ENCODE assay signal across 25 cellular contexts in genomic region chr3:140510303-140510861, GRCh38.
A peak's percentile ranks its signal among the peaks of the same experiment; 100 is the strongest.
DNase-seq lines count a peak whose midpoint lies in the region; ATAC-seq, FAIRE-seq and TF ChIP-seq lines count a peak whose summit lies in the region.
"Had no signal": no experiment of that assay in that cellular context is flagged by ENCODE, and none has a peak within 500 bp of the region (broad histone marks: within the 10 kb centered on the region; RNA-seq: fewer than 3 reads in every experiment).

No MANE protein-coding gene starts in this region.

- no peak overlapping the region for H2AK5ac ChIP-seq in H1 (ENCODE audit: low read depth, low read length)

- no peak overlapping the region for H2AFZ ChIP-seq in H1 (ENCODE audit: low read length)
- H2AFZ ChIP-seq: PC-9 had no signal

- no peak overlapping the region for H2BK12ac ChIP-seq in H1 (ENCODE audit: low read depth, low read length)

- no peak overlapping the region for H3K23ac ChIP-seq in H1 (ENCODE audit: insufficient read length)

- no peaks in the 10 kb centered on the region for H3K79me1 ChIP-seq in H1 (ENCODE audit: low read depth, low read length)

- H2BK15ac ChIP-seq in H1 (ENCODE audit: low read length): no peak overlapping the region

- no peak for TF ChIP-seq POLR2A in H1 (IDR thresholded peaks at IDR 0.05; ENCODE audit: control extremely low read depth in 1 of 2, low read depth in 2 of 2, low read length in 2 of 2)
- no peak for TF ChIP-seq POLR2A in breast epithelium (IDR thresholded peaks at IDR 0.05)

- POLR2A ChIA-PET in H1 (lab: Charles Lee; ENCODE audit: partially characterized antibody): no interaction called here

- WGBS in H1 (ENCODE audit: extremely low coverage in 1 of 2, insufficient coverage in 1 of 2, insufficient read length in 1 of 2, insufficient replicate concordance in 2 of 2, low coverage in 1 of 2, low lambda C conversion rate in 2 of 2, missing lambda C conversion rate in 1 of 2), 2 experiments: 13% methylated on average over 6 of the region's 6 CpGs; no CpG with 5 or more reads in 1 of the 2 experiments

- H3K27ac ChIP-seq in HUES6 (ENCODE audit: low read depth, low read length) (no peak overlapping the region), H1 (ENCODE audit: low read depth, low read length) (no peak overlapping the region), coronary artery (no peak overlapping the region), breast epithelium (no peak overlapping the region)
- H3K27ac ChIP-seq: PC-9, SJCRH30 had no signal

- no peak for TF ChIP-seq RAD21 in H1 (IDR thresholded peaks at IDR 0.05 in 1 of 2, conservative IDR thresholded peaks at IDR 0.05 in 1 of 2; ENCODE audit: low read depth in 2 of 2, low read length in 2 of 2)

- no peak overlapping the region for H3K9ac ChIP-seq in HUES6 (ENCODE audit: low read length)
- no peak overlapping the region for H3K9ac ChIP-seq in H1 (replicated peaks in 1 of 4; ENCODE audit: extremely low read depth in 1 of 4, low read depth in 3 of 4, low read length in 3 of 4)

- no peak overlapping the region for H3K14ac ChIP-seq in H1 (ENCODE audit: insufficient read length)

- H3K56ac ChIP-seq in H1 (replicated peaks; ENCODE audit: insufficient read length, low read depth, low read length): no peak overlapping the region

- H3K36me3 ChIP-seq in HUES6 (ENCODE audit: control insufficient read depth, insufficient read depth, low read length): no peaks in the 10 kb centered on the region
- H3K36me3 ChIP-seq in H1 (ENCODE audit: control insufficient read depth in 2 of 4, insufficient read depth in 4 of 4, low read length in 3 of 4): no peaks in the 10 kb centered on the region
- H3K36me3 ChIP-seq in breast epithelium: no peaks in the 10 kb centered on the region
- H3K36me3 ChIP-seq: SJCRH30 had no signal

- H3K18ac ChIP-seq in H1 (ENCODE audit: extremely low read depth, low read length): no peak overlapping the region; the same call in 1 of the 2 replicates

- H3K79me2 ChIP-seq in H1 (ENCODE audit: control insufficient read depth in 1 of 2, insufficient read depth in 2 of 2, low read length in 2 of 2): no peaks in the 10 kb centered on the region

- H3K23me2 ChIP-seq in H1 (ENCODE audit: low read depth, low read length): no peaks in the 10 kb centered on the region

- H3K4me1 ChIP-seq in HUES6 (ENCODE audit: control insufficient read depth, insufficient read depth, low read length) (peaks cover 35% of the 10 kb centered on the region), H1 (replicated peaks in 1 of 4; ENCODE audit: control insufficient read depth in 3 of 4, insufficient read depth in 4 of 4, low read length in 3 of 4) (peaks cover 6 to 29% (median 18%) of the 10 kb centered on the region in 4 experiments; a peak in 6 of 7 replicates), breast epithelium (no peaks in the 10 kb centered on the region)
- H3K4me1 ChIP-seq: Caco-2, SJCRH30 had no signal

- no peak overlapping the region for H3K4ac ChIP-seq in H1 (replicated peaks; ENCODE audit: insufficient read length, low read depth, low read length)

- no peak overlapping the region for H4K5ac ChIP-seq in H1 (ENCODE audit: insufficient read length, low read depth, low read length)

- no peak for TF ChIP-seq EP300 in H1 (IDR thresholded peaks at IDR 0.05; ENCODE audit: borderline replicate concordance in 1 of 2, low read depth in 2 of 2, low read length in 2 of 2)

- H2BK120ac ChIP-seq in H1 (replicated peaks; ENCODE audit: low read depth, low read length): no peak overlapping the region

- no peak for DNase-seq in H1 (ENCODE audit: low read depth in 1 of 2, low spot score in 2 of 2)
- peak; percentile 46 for DNase-seq in iPS-NIHi7 (ENCODE audit: extremely low spot score)
- no peak for DNase-seq in coronary artery (ENCODE audit: low spot score)
- DNase-seq in breast epithelium (ENCODE audit: low spot score in 2 of 2): no peak
- DNase-seq: C1 segment of cervical spinal cord; Caco-2; CD4-positive, alpha-beta memory T cell; GDM1; H7; KBM-7; MV-4-11; NCI-H1105; NCI-H1436 treated with DMSO at 0.1 percent for 48 hours; NCI-H187 treated with DMSO at 0.1 percent for 48 hours; NCI-H524; NCI-H774; PC-9; SJCRH30 had no signal

- H4K91ac ChIP-seq in H1 (replicated peaks; ENCODE audit: insufficient read length, low read length): no peak overlapping the region

- CTCF ChIA-PET in H1 (lab: Charles Lee; ENCODE audit: partially characterized antibody): interaction anchor here (1.5 kb wide), 1 partner anchor 382 kb away, joined by 3 read pairs; no protein-coding TSS in a partner anchor

- no peaks in the 10 kb centered on the region for H3K9me3 ChIP-seq in HUES6 (ENCODE audit: control insufficient read depth, insufficient read depth, low read depth, low read length)
- H3K9me3 ChIP-seq in H1 (ENCODE audit: insufficient read depth in 2 of 2, low read depth in 1 of 2, low read length in 1 of 2): no peaks in the 10 kb centered on the region
- H3K9me3 ChIP-seq in breast epithelium: no peaks in the 10 kb centered on the region
- H3K9me3 ChIP-seq: Caco-2, SJCRH30 had no signal

- ATAC-seq in HG03196 (IDR thresholded peaks at IDR 0.05; ENCODE audit: unreplicated experiment): no peak
- ATAC-seq in GM18861 (IDR thresholded peaks at IDR 0.05; ENCODE audit: unreplicated experiment): no peak
- ATAC-seq: Right ventricle myocardium inferior, SK-N-SH treated with all-trans-retinoic acid at 6 μM for 48 hours had no signal

- intact Hi-C loops in breast epithelium (cut with DNase I; ENCODE audit: low total_unique reads): no loop called here

- H2BK20ac ChIP-seq in H1 (ENCODE audit: low read length): no peak overlapping the region

- H4K8ac ChIP-seq in H1 (ENCODE audit: extremely low read depth, insufficient read depth, low read length): no peak overlapping the region

- no peak for TF ChIP-seq CTCF in H1 (IDR thresholded peaks at IDR 0.05; ENCODE audit: control extremely low read depth in 1 of 3, insufficient read depth in 1 of 3, low read depth in 1 of 3, low read length in 3 of 3)
- no peak for TF ChIP-seq CTCF in coronary artery (IDR thresholded peaks at IDR 0.05)
- TF ChIP-seq CTCF in breast epithelium (IDR thresholded peaks at IDR 0.05): no peak

- no peak for FAIRE-seq in H1 (lab: Jason Lieb, UNC)
- FAIRE-seq: GM12892, GM19239 had no signal

- H3K27me3 ChIP-seq in HUES6 (ENCODE audit: control insufficient read depth, insufficient read depth, low read length) (no peaks in the 10 kb centered on the region), H1 (replicated peaks in 1 of 4; ENCODE audit: control insufficient read depth in 3 of 4, extremely low read depth in 1 of 4, insufficient read depth in 3 of 4, low read length in 3 of 4) (no peaks in the 10 kb centered on the region), breast epithelium (no peaks in the 10 kb centered on the region)
- H3K27me3 ChIP-seq: SJCRH30 had no signal

- peak overlapping the region; percentile 57 for H3K4me2 ChIP-seq in H1 (ENCODE audit: insufficient read depth in 1 of 2, low read depth in 2 of 2, low read length in 2 of 2)
- H3K4me2 ChIP-seq: PC-9 had no signal

- H4K20me1 ChIP-seq in H1 (replicated peaks in 1 of 2; ENCODE audit: control insufficient read depth in 1 of 2, insufficient read depth in 2 of 2, low read length in 2 of 2): no peaks in the 10 kb centered on the region

- H3K4me3 ChIP-seq in HUES6 (ENCODE audit: low read depth, low read length) (0 out of 2 replicates have a peak overlapping the region, but pooled peaks have one; percentile 9), H1 (ENCODE audit: extremely low read depth in 1 of 4, insufficient read depth in 2 of 4, low read depth in 3 of 4, low read length in 4 of 4) (peak overlapping the region in 1 of 4 experiments; percentile 43; a peak in 2 of 8 replicates), coronary artery (no peak overlapping the region), breast epithelium (no peak overlapping the region)
- H3K4me3 ChIP-seq: PC-9, SJCRH30 had no signal

- no peak overlapping the region for H2BK5ac ChIP-seq in H1 (ENCODE audit: low read depth, low read length)

TF ChIP-seq in H1, 55 proteins besides CTCF, POLR2A, EP300 and RAD21 (continues in another document):
- peak; percentile 8; the same call in 1 of the 2 replicates for TF ChIP-seq MAFK (IDR thresholded peaks at IDR 0.05; ENCODE audit: low read depth, low read length)
- peak; percentile 85 to 95; a peak in 3 of 4 replicates for TF ChIP-seq SIN3A (conservative IDR thresholded peaks at IDR 0.05 in 1 of 2, IDR thresholded peaks at IDR 0.05 in 1 of 2; ENCODE audit: low read depth in 1 of 2, low read length in 2 of 2)
